ENCODE assay signal across 13 cellular contexts in the genomic region with DNA sequence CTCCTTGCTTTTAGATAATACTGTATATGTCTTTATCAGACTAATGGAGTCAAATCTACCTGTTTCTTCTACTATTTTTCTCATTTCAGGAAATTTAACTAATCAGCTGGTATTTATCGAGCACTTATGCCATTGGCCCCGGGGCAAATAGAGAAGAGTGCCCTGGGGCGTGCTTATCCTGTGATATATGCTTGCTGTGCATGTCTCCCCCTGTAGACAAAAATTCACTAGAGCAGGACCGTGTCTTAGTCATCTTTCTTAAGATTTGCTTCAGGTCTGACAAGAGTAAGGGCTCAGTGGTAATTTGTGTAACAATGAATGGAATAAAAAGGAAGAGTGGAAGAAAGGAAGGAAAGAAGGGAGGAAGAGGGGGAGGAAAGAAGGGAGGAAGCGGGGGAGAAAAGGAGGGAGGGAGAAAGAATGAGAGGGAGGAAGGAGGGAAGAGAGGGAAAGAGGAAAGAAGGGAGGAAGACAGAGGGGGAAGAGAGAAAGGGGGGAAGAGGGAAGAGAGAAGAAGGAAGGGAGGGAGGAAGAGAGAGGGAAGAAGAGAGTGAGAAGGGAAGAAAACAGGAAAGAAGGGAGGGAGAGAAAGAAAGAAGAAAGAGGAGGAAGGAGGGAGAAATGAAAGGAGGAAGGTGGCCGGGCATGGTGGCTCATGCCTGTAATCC.
DNase-seq lines count a peak whose midpoint lies in the region; ATAC-seq, FAIRE-seq and TF ChIP-seq lines count a peak whose summit lies in the region.
"Had no signal": no experiment of that assay in that cellular context is flagged by ENCODE, and none has a peak within 500 bp of the region (broad histone marks: within the 10 kb centered on the region; RNA-seq: fewer than 3 reads in every experiment).

No MANE protein-coding gene starts in this region.

- H4K20me1 ChIP-seq in H1 (replicated peaks in 1 of 2; ENCODE audit: control insufficient read depth in 1 of 2, insufficient read depth in 2 of 2, low read length in 2 of 2) (no peaks in the 10 kb centered on the region), OCI-LY7 (ENCODE audit: insufficient read depth, low read length) (no peaks in the 10 kb centered on the region)

- POLR2A ChIA-PET in activated CD4-positive, alpha-beta T cell treated with anti-CD3 and anti-CD28 coated beads for 36 hours (lab: Charles Lee) = no interaction called here
- POLR2A ChIA-PET in H1 (lab: Charles Lee; ENCODE audit: partially characterized antibody) (no interaction called here), OCI-LY7 (lab: Charles Lee) (no interaction called here)

- no peak overlapping the region for H4K8ac ChIP-seq in H1 (ENCODE audit: extremely low read depth, insufficient read depth, low read length)
- no peak overlapping the region for H4K8ac ChIP-seq in trophoblast cell (ENCODE audit: low read depth, low read length)

- peaks cover 2% of the 10 kb centered on the region; the same call in 1 of the 2 replicates for H3K23me2 ChIP-seq in H1 (ENCODE audit: low read depth, low read length)

- H3K14ac ChIP-seq in H1 (ENCODE audit: insufficient read length) = no peak overlapping the region
- no peak overlapping the region for H3K14ac ChIP-seq in trophoblast cell (ENCODE audit: low read length)

- TF ChIP-seq POLR2A in H1 (IDR thresholded peaks at IDR 0.05; ENCODE audit: control extremely low read depth in 1 of 2, low read depth in 2 of 2, low read length in 2 of 2) = no peak

- H2BK20ac ChIP-seq in H1 (ENCODE audit: low read length) = no peak overlapping the region

- H2BK15ac ChIP-seq in H1 (ENCODE audit: low read length) = no peak overlapping the region

- H3K4me3 ChIP-seq in H1 (ENCODE audit: extremely low read depth in 1 of 4, insufficient read depth in 2 of 4, low read depth in 3 of 4, low read length in 4 of 4) (no peak overlapping the region), trophoblast cell (ENCODE audit: low read depth, low read length) (no peak overlapping the region), OCI-LY7 (ENCODE audit: low read depth, low read length, poor library complexity, severe bottlenecking) (no peak overlapping the region)
- H3K4me3 ChIP-seq: thoracic aorta had no signal

- no peak overlapping the region for H2BK5ac ChIP-seq in H1 (ENCODE audit: low read depth, low read length)
- H2BK5ac ChIP-seq in trophoblast cell (ENCODE audit: low read depth, low read length, poor library complexity) = peak overlapping the region; percentile 16

- TF ChIP-seq RAD21 in H1 (IDR thresholded peaks at IDR 0.05 in 1 of 2, conservative IDR thresholded peaks at IDR 0.05 in 1 of 2; ENCODE audit: low read depth in 2 of 2, low read length in 2 of 2) = peak; percentile 57 to 68

- no peak overlapping the region for H3K23ac ChIP-seq in H1 (ENCODE audit: insufficient read length)
- H3K23ac ChIP-seq in trophoblast cell (ENCODE audit: low read length) = no peak overlapping the region

- H4K12ac ChIP-seq in trophoblast cell (ENCODE audit: low read depth, low read length) = no peak overlapping the region

- FAIRE-seq in H1 (lab: Jason Lieb, UNC) = peak; percentile 52
- FAIRE-seq: colon had no signal

- H3K4me1 ChIP-seq in H1 (replicated peaks in 1 of 4; ENCODE audit: control insufficient read depth in 3 of 4, insufficient read depth in 4 of 4, low read length in 3 of 4) (peaks cover 0 to 6% (median 3%) of the 10 kb centered on the region in 4 experiments; a peak in 5 of 7 replicates), trophoblast cell (ENCODE audit: control insufficient read depth in 1 of 2, insufficient read depth in 2 of 2, low read length in 2 of 2) (peaks cover 0 to 13% of the 10 kb centered on the region in 2 experiments), OCI-LY7 (ENCODE audit: insufficient read depth, low read length, poor library complexity, severe bottlenecking) (peaks cover 10% of the 10 kb centered on the region)

- intact Hi-C loops in activated CD4-positive, alpha-beta T cell treated with anti-CD3 and anti-CD28 coated beads for 36 hours (cut with DNase I, micrococcal nuclease) = loop anchor here (1.0 to 10.0 kb wide), 3 partner anchors 127 to 194 kb away; no protein-coding TSS in a partner anchor
- intact Hi-C loops in OCI-LY7 (cut with micrococcal nuclease; ENCODE audit: unreplicated experiment) = no loop called here

- peaks cover 5% of the 10 kb centered on the region for H3K4me1 Mint-ChIP-seq in activated CD4-positive, alpha-beta T cell treated with anti-CD3 and anti-CD28 coated beads for 36 hours

- no peak overlapping the region for H3K4me3 Mint-ChIP-seq in activated CD4-positive, alpha-beta T cell treated with anti-CD3 and anti-CD28 coated beads for 36 hours
- H3K4me3 Mint-ChIP-seq: activated T-cell treated with anti-CD3 and anti-CD28 coated beads, Interleukin-2, amount 50 U/mL, for 4 hours had no signal

- no peaks in the 10 kb centered on the region for H3K9me3 Mint-ChIP-seq in activated CD4-positive, alpha-beta T cell treated with anti-CD3 and anti-CD28 coated beads for 36 hours (ENCODE audit: low read depth)
- H3K9me3 Mint-ChIP-seq: activated T-cell treated with anti-CD3 and anti-CD28 coated beads, Interleukin-2, amount 50 U/mL, for 4 hours had no signal

- peak overlapping the region; percentile 23 for H3K56ac ChIP-seq in H1 (replicated peaks; ENCODE audit: insufficient read length, low read depth, low read length)

- H3K79me1 ChIP-seq in H1 (ENCODE audit: low read depth, low read length) (no peaks in the 10 kb centered on the region), trophoblast cell (ENCODE audit: low read length) (no peaks in the 10 kb centered on the region)

- H3K4ac ChIP-seq in H1 (replicated peaks; ENCODE audit: insufficient read length, low read depth, low read length) (no peak overlapping the region), trophoblast cell (ENCODE audit: low read depth, low read length) (no peak overlapping the region)

- H3K9me3 ChIP-seq in H1 (ENCODE audit: insufficient read depth in 2 of 2, low read depth in 1 of 2, low read length in 1 of 2) = no peaks in the 10 kb centered on the region
- peaks cover 2% of the 10 kb centered on the region for H3K9me3 ChIP-seq in trophoblast cell (ENCODE audit: insufficient read depth, low read depth, low read length)
- no peaks in the 10 kb centered on the region for H3K9me3 ChIP-seq in OCI-LY7 (ENCODE audit: low read length)
- H3K9me3 ChIP-seq: thoracic aorta had no signal

- H4K91ac ChIP-seq in H1 (replicated peaks; ENCODE audit: insufficient read length, low read length) (no peak overlapping the region), trophoblast cell (ENCODE audit: low read depth, low read length) (no peak overlapping the region)

- no peak overlapping the region for H2AK5ac ChIP-seq in H1 (ENCODE audit: low read depth, low read length)
- H2AK5ac ChIP-seq in trophoblast cell (ENCODE audit: low read length) = no peak overlapping the region

- DNase-seq in activated CD4-positive, alpha-beta T cell treated with anti-CD3 and anti-CD28 coated beads for 36 hours = peak; percentile 26
- no peak for DNase-seq in activated CD4-positive, alpha-beta T cell treated with anti-CD3 and anti-CD28 coated beads, Interleukin-2, amount 50 U/mL, for 1 hour
- peak; percentile 11 for DNase-seq in NAMALWA (ENCODE audit: low spot score)
- peak in 1 of 2 experiments; percentile 23 for DNase-seq in H1 (ENCODE audit: low read depth in 1 of 2, low spot score in 2 of 2)
- peak; percentile 55 to 90 for DNase-seq in trophoblast cell
- DNase-seq in OCI-LY7 (ENCODE audit: low spot score) = no peak
- DNase-seq in NOMO-1 treated with DMSO at 0.1 percent for 48 hours (lab: John Stamatoyannopoulos, UW; ENCODE audit: unreplicated experiment) = no peak
- DNase-seq: activated T-cell treated with anti-CD3 and anti-CD28 coated beads, Interleukin-2, amount 50 U/mL, for 4 hours; KBM-7; T1000 had no signal

- TF ChIP-seq CTCF in H1 (IDR thresholded peaks at IDR 0.05; ENCODE audit: control extremely low read depth in 1 of 3, insufficient read depth in 1 of 3, low read depth in 1 of 3, low read length in 3 of 3) (peak in 2 of 3 experiments; percentile 56 to 62; a peak in 3 of 4 replicates), OCI-LY7 (conservative IDR thresholded peaks at IDR 0.05; ENCODE audit: low read length) (no peak)

- no TSS peak for BruUV-seq in OCI-LY7 (replicated peaks; lab: Mats Ljungman, UMichigan)

- H3K36me3 Mint-ChIP-seq in activated CD4-positive, alpha-beta T cell treated with anti-CD3 and anti-CD28 coated beads for 36 hours (ENCODE audit: low read depth) = no peaks in the 10 kb centered on the region

- H3K9ac ChIP-seq in H1 (replicated peaks in 1 of 4; ENCODE audit: extremely low read depth in 1 of 4, low read depth in 3 of 4, low read length in 3 of 4) = no peak overlapping the region
- no peak overlapping the region for H3K9ac ChIP-seq in trophoblast cell (ENCODE audit: low read length)

- H2AFZ ChIP-seq in H1 (ENCODE audit: low read length) = no peak overlapping the region
- H2AFZ ChIP-seq in trophoblast cell (ENCODE audit: insufficient read depth, low read length, poor library complexity) = no peak overlapping the region
- H2AFZ ChIP-seq in OCI-LY7 (ENCODE audit: low read length) = no peak overlapping the region

- 0 out of 2 replicates have a peak overlapping the region, but pooled peaks have one; percentile 18 for H2BK12ac ChIP-seq in H1 (ENCODE audit: low read depth, low read length)
- no peak overlapping the region for H2BK12ac ChIP-seq in trophoblast cell (ENCODE audit: low read length)

- H3K27ac Mint-ChIP-seq in activated CD4-positive, alpha-beta T cell treated with anti-CD3 and anti-CD28 coated beads for 36 hours = no peak overlapping the region

- peaks cover 18% of the 10 kb centered on the region for H3K27me3 Mint-ChIP-seq in activated CD4-positive, alpha-beta T cell treated with anti-CD3 and anti-CD28 coated beads for 36 hours

- peak; percentile 88 for ATAC-seq in activated CD4-positive, alpha-beta T cell treated with anti-CD3 and anti-CD28 coated beads for 36 hours
- ATAC-seq in HG02759 (IDR thresholded peaks at IDR 0.05; ENCODE audit: unreplicated experiment) = no peak
- ATAC-seq: activated T-cell treated with anti-CD3 and anti-CD28 coated beads, Interleukin-2, amount 50 U/mL, for 4 hours had no signal

- H3K36me3 ChIP-seq in H1 (ENCODE audit: control insufficient read depth in 2 of 4, insufficient read depth in 4 of 4, low read length in 3 of 4) (no peaks in the 10 kb centered on the region), trophoblast cell (ENCODE audit: control insufficient read depth in 1 of 2, insufficient read depth in 2 of 2, low read length in 2 of 2) (peaks cover 0 to 4% of the 10 kb centered on the region in 2 experiments), OCI-LY7 (ENCODE audit: insufficient read depth, low read length) (no peaks in the 10 kb centered on the region)
- H3K36me3 ChIP-seq: thoracic aorta had no signal

- CTCF ChIA-PET in activated CD4-positive, alpha-beta T cell treated with anti-CD3 and anti-CD28 coated beads for 36 hours (lab: Charles Lee) = interaction anchor here (0.8 to 1.3 kb wide), 2 partner anchors 168 to 213 kb away, joined by 3 to 4 read pairs; no protein-coding TSS in a partner anchor
- CTCF ChIA-PET in H1 (lab: Charles Lee; ENCODE audit: partially characterized antibody) (interaction anchor here (0.6 to 1.9 kb wide), 7 partner anchors 10 to 201 kb away, joined by 3 to 6 read pairs (median 3); no protein-coding TSS in a partner anchor), OCI-LY7 (lab: Charles Lee; ENCODE audit: unreplicated experiment) (no interaction called here)

- peaks cover 0 to 4% (median 1%) of the 10 kb centered on the region in 4 experiments; a peak in 3 of 7 replicates for H3K27me3 ChIP-seq in H1 (replicated peaks in 1 of 4; ENCODE audit: control insufficient read depth in 3 of 4, extremely low read depth in 1 of 4, insufficient read depth in 3 of 4, low read length in 3 of 4)
- no peaks in the 10 kb centered on the region for H3K27me3 ChIP-seq in trophoblast cell (ENCODE audit: insufficient read depth, low read length)

- H3K27ac ChIP-seq in H1 (ENCODE audit: low read depth, low read length) (no peak overlapping the region), trophoblast cell (ENCODE audit: low read depth, low read length) (no peak overlapping the region), OCI-LY7 (ENCODE audit: low read depth, low read length, poor library complexity, severe bottlenecking) (no peak overlapping the region)
- H3K27ac ChIP-seq: thoracic aorta had no signal

- H3K4me2 ChIP-seq in H1 (ENCODE audit: insufficient read depth in 1 of 2, low read depth in 2 of 2, low read length in 2 of 2) (no peak overlapping the region), trophoblast cell (ENCODE audit: low read length) (no peak overlapping the region), OCI-LY7 (ENCODE audit: low read length) (no peak overlapping the region)

- no peak overlapping the region for H3K18ac ChIP-seq in H1 (ENCODE audit: extremely low read depth, low read length)
- H3K18ac ChIP-seq in trophoblast cell (ENCODE audit: low read length) = no peak overlapping the region

- no peak overlapping the region for H2BK120ac ChIP-seq in H1 (replicated peaks; ENCODE audit: low read depth, low read length)
- no peak overlapping the region for H2BK120ac ChIP-seq in trophoblast cell (ENCODE audit: insufficient read depth, low read length, poor library complexity)

- no peaks in the 10 kb centered on the region for H3K9me2 ChIP-seq in OCI-LY7 (ENCODE audit: insufficient read depth, low read length)

- H4K5ac ChIP-seq in H1 (ENCODE audit: insufficient read length, low read depth, low read length) = no peak overlapping the region

- WGBS in H1 (ENCODE audit: extremely low coverage in 1 of 2, insufficient coverage in 1 of 2, insufficient read length in 1 of 2, insufficient replicate concordance in 2 of 2, low coverage in 1 of 2, low lambda C conversion rate in 2 of 2, missing lambda C conversion rate in 1 of 2), 2 experiments = 43% methylated on average over 6 of the region's 6 CpGs; no CpG with 5 or more reads in 1 of the 2 experiments
- WGBS in trophoblast cell (ENCODE audit: extremely low coverage, insufficient coverage, insufficient read length) = 100% methylated on average over 1 of the region's 6 CpGs

- no peak for TF ChIP-seq EP300 in H1 (IDR thresholded peaks at IDR 0.05; ENCODE audit: borderline replicate concordance in 1 of 2, low read depth in 2 of 2, low read length in 2 of 2)

- H3K79me2 ChIP-seq in H1 (ENCODE audit: control insufficient read depth in 1 of 2, insufficient read depth in 2 of 2, low read length in 2 of 2) = no peaks in the 10 kb centered on the region
- no peaks in the 10 kb centered on the region for H3K79me2 ChIP-seq in trophoblast cell (ENCODE audit: control insufficient read depth, insufficient read depth, low read length, poor library complexity)
- no peaks in the 10 kb centered on the region for H3K79me2 ChIP-seq in OCI-LY7 (ENCODE audit: insufficient read depth, low read depth, low read length)

Comparison
In these comparisons a context has a peak if more than half of its experiments do, and no peak if none do; other contexts are left out.
1. DNase-seq: peak in activated CD4-positive, alpha-beta T cell treated with anti-CD3 and anti-CD28 coated beads for 36 hours (single experiment), NAMALWA (single experiment) and trophoblast cell (2 of 2); none in activated CD4-positive, alpha-beta T cell treated with anti-CD3 and anti-CD28 coated beads, Interleukin-2, amount 50 U/mL, for 1 hour (single experiment), OCI-LY7 (single experiment) and NOMO-1 treated with DMSO at 0.1 percent for 48 hours (single experiment).